ENCODE assay signal across 27 cellular contexts in genomic region chr19:58460039-58460438, GRCh38.
"Had no signal": no experiment of that assay in that cellular context is flagged by ENCODE, and none has a peak within 500 bp of the region (broad histone marks: within the 10 kb centered on the region; RNA-seq: fewer than 3 reads in every experiment).

No MANE protein-coding gene starts in this region.

- H3K4me1 ChIP-seq: adrenal gland, ascending aorta, prostate gland, right atrium auricular region, tibial artery had no signal

- H3K9me3 Mint-ChIP-seq: activated T-cell treated with anti-CD3 and anti-CD28 coated beads, Interleukin-2, amount 50 U/mL, for 24 hours; activated T-helper 2 cell treated with anti-CD3 and anti-CD28 coated beads, Interferon-gamma antibody, Interleukin-2, Interleukin-4, amounts not matched to agents 10 μg/mL and 5 μg/mL and 100 μg/mL, durations not matched to agents 14 hours and 24 hours and 36 hours; central memory CD8-positive, alpha-beta T cell; effector memory CD8-positive, alpha-beta T cell; natural killer cell; stimulated activated naive CD8-positive, alpha-beta T cell treated with anti-CD3 and anti-CD28 coated beads, Interleukin-15, Interleukin-2, amounts not matched to agents 100 ng/mL and 50 ng/mL, for 24 hours; T-helper 2 cell treated with Interferon-gamma antibody and Interleukin-4, amounts not matched to agents 5 μg/mL and 100 μg/mL, for 36 hours had no signal

- H3K4me3 Mint-ChIP-seq: activated naive CD8-positive, alpha-beta T cell; activated T-cell treated with anti-CD3 and anti-CD28 coated beads, Interleukin-2, amount 50 U/mL, for 24 hours; central memory CD8-positive, alpha-beta T cell; effector memory CD8-positive, alpha-beta T cell; natural killer cell; stimulated activated naive CD8-positive, alpha-beta T cell treated with anti-CD3 and anti-CD28 coated beads, Interleukin-15, Interleukin-2, amounts not matched to agents 100 ng/mL and 50 ng/mL, for 24 hours; T-helper 2 cell treated with Interferon-gamma antibody and Interleukin-4, amounts not matched to agents 5 μg/mL and 100 μg/mL, for 36 hours had no signal

- ATAC-seq: effector memory CD8-positive, alpha-beta T cell; heart right ventricle; left lobe of liver; natural killer cell had no signal

- H3K27ac Mint-ChIP-seq: activated naive CD8-positive, alpha-beta T cell; activated T-cell treated with anti-CD3 and anti-CD28 coated beads, Interleukin-2, amount 50 U/mL, for 24 hours; activated T-helper 2 cell treated with anti-CD3 and anti-CD28 coated beads, Interferon-gamma antibody, Interleukin-2, Interleukin-4, amounts not matched to agents 10 μg/mL and 5 μg/mL and 100 μg/mL, durations not matched to agents 14 hours and 24 hours and 36 hours; effector memory CD8-positive, alpha-beta T cell; stimulated activated naive CD8-positive, alpha-beta T cell treated with anti-CD3 and anti-CD28 coated beads, Interleukin-15, Interleukin-2, amounts not matched to agents 100 ng/mL and 50 ng/mL, for 24 hours; T-helper 2 cell treated with Interferon-gamma antibody and Interleukin-4, amounts not matched to agents 5 μg/mL and 100 μg/mL, for 36 hours had no signal

- H3K9me3 ChIP-seq: adrenal gland, ascending aorta, heart right ventricle, prostate gland, right atrium auricular region, spleen, tibial artery had no signal

- H3K27me3 Mint-ChIP-seq: activated naive CD8-positive, alpha-beta T cell; activated T-cell treated with anti-CD3 and anti-CD28 coated beads, Interleukin-2, amount 50 U/mL, for 24 hours; central memory CD8-positive, alpha-beta T cell; effector memory CD8-positive, alpha-beta T cell; stimulated activated naive CD8-positive, alpha-beta T cell treated with anti-CD3 and anti-CD28 coated beads, Interleukin-15, Interleukin-2, amounts not matched to agents 100 ng/mL and 50 ng/mL, for 24 hours had no signal

- H3K4me1 Mint-ChIP-seq: central memory CD8-positive, alpha-beta T cell; natural killer cell had no signal

- H3K27me3 ChIP-seq: adrenal gland, ascending aorta, brain microvascular endothelial cell, dorsolateral prefrontal cortex, heart right ventricle, right atrium auricular region, spleen, tibial artery had no signal

- H3K4me3 ChIP-seq: adrenal gland, ascending aorta, dorsolateral prefrontal cortex, heart right ventricle, prostate gland, right atrium auricular region, spleen, tibial artery had no signal

- H3K36me3 ChIP-seq: prostate gland had no signal

- H3K27ac ChIP-seq: adrenal gland, ascending aorta, brain microvascular endothelial cell, dorsolateral prefrontal cortex, heart right ventricle, prostate gland, right atrium auricular region, spleen, tibial artery, VCaP had no signal

- DNase-seq: activated CD4-positive, alpha-beta T cell treated with anti-CD3 and anti-CD28 coated beads for 1 hour; activated CD4-positive, alpha-beta T cell treated with anti-CD3 and anti-CD28 coated beads, Interleukin-2, amount 50 U/mL, for 4 hours; activated CD8-positive, alpha-beta memory T cell treated with anti-CD3 and anti-CD28 coated beads for 24 hours; activated CD8-positive, alpha-beta memory T cell treated with anti-CD3 and anti-CD28 coated beads, Interleukin-2, amount 50 U/mL, for 4 hours; activated naive CD4-positive, alpha-beta T cell; activated T-cell treated with anti-CD3 and anti-CD28 coated beads, Interleukin-2, amount 50 U/mL, for 24 hours; adrenal gland; brain microvascular endothelial cell; dorsolateral prefrontal cortex; effector memory CD8-positive, alpha-beta T cell; heart right ventricle; islet precursor cell; midbrain; natural killer cell; stimulated activated CD4-positive, alpha-beta T cell treated with anti-CD3 and anti-CD28 coated beads, Interleukin-4, amount 100 ng/mL, for 24 hours; tibial artery had no signal

- H3K36me3 Mint-ChIP-seq: natural killer cell had no signal
